ENCODE assay signal across 22 cellular contexts in genomic region chr3:94311651-94312050, GRCh38.
"Had no signal": no experiment of that assay in that cellular context is flagged by ENCODE, and none has a peak within 500 bp of the region (broad histone marks: within the 10 kb centered on the region; RNA-seq: fewer than 3 reads in every experiment).

No MANE protein-coding gene starts in this region.

- H2AFZ ChIP-seq: neural progenitor cell had no signal

- H3K4me3 ChIP-seq: gastrocnemius medialis, heart left ventricle, left lung, neural progenitor cell, prostate gland, right atrium auricular region, spleen, thoracic aorta, tibial nerve, upper lobe of left lung had no signal

- H3K27me3 Mint-ChIP-seq: effector memory CD8-positive, alpha-beta T cell; stimulated activated memory B cell treated with anti-CD40 and anti-IgM and Interleukin-4, amounts not matched to agents 10 μg/mL and 1 μg/mL and 100 μg/mL, for 72 hours had no signal

- H3K36me3 Mint-ChIP-seq: naive thymus-derived CD8-positive, alpha-beta T cell; neural progenitor cell; stimulated activated memory B cell treated with anti-CD40 and anti-IgM and Interleukin-4, amounts not matched to agents 10 μg/mL and 1 μg/mL and 100 μg/mL, for 72 hours had no signal

- H3K9ac ChIP-seq: neural progenitor cell had no signal

- H3K27me3 ChIP-seq: gastrocnemius medialis, heart left ventricle, left lung, neural progenitor cell, right atrium auricular region, spleen, tibial nerve, upper lobe of left lung had no signal

- H3K4me2 ChIP-seq: neural progenitor cell had no signal

- H3K27ac ChIP-seq: gastrocnemius medialis, left lung, neural progenitor cell, prostate gland, right atrium auricular region, spleen, thoracic aorta, upper lobe of left lung had no signal

- H3K27ac Mint-ChIP-seq: effector memory CD8-positive, alpha-beta T cell; naive thymus-derived CD8-positive, alpha-beta T cell; neural progenitor cell; stimulated activated memory B cell treated with anti-CD40 and anti-IgM and Interleukin-4, amounts not matched to agents 10 μg/mL and 1 μg/mL and 100 μg/mL, for 72 hours had no signal

- H3K4me3 Mint-ChIP-seq: effector memory CD8-positive, alpha-beta T cell; naive thymus-derived CD8-positive, alpha-beta T cell; neural progenitor cell; stimulated activated memory B cell treated with anti-CD40 and anti-IgM and Interleukin-4, amounts not matched to agents 10 μg/mL and 1 μg/mL and 100 μg/mL, for 72 hours had no signal

- H3K36me3 ChIP-seq: gastrocnemius medialis, heart left ventricle, left lung, neural progenitor cell, prostate gland, right atrium auricular region, spleen, thoracic aorta, tibial nerve, upper lobe of left lung had no signal

- H3K4me1 ChIP-seq: gastrocnemius medialis, heart left ventricle, left lung, neural progenitor cell, prostate gland, right atrium auricular region, spleen, upper lobe of left lung had no signal

- H3K4me1 Mint-ChIP-seq: naive thymus-derived CD8-positive, alpha-beta T cell; neural progenitor cell; stimulated activated memory B cell treated with anti-CD40 and anti-IgM and Interleukin-4, amounts not matched to agents 10 μg/mL and 1 μg/mL and 100 μg/mL, for 72 hours had no signal

- H3K9me3 ChIP-seq: gastrocnemius medialis, heart left ventricle, left lung, prostate gland, right atrium auricular region, spleen, thoracic aorta, tibial nerve, upper lobe of left lung had no signal

- H3K9me3 Mint-ChIP-seq: neural progenitor cell; stimulated activated memory B cell treated with anti-CD40 and anti-IgM and Interleukin-4, amounts not matched to agents 10 μg/mL and 1 μg/mL and 100 μg/mL, for 72 hours had no signal

- ATAC-seq: effector memory CD8-positive, alpha-beta T cell; gastrocnemius medialis; heart left ventricle; left cardiac atrium; left lung; naive thymus-derived CD8-positive, alpha-beta T cell; sciatic nerve; stimulated activated memory B cell treated with anti-CD40 and anti-IgM and Interleukin-4, amounts not matched to agents 10 μg/mL and 1 μg/mL and 100 μg/mL, for 72 hours; stimulated activated naive CD8-positive, alpha-beta T cell treated with anti-CD3 and anti-CD28 coated beads, Interleukin-15, Interleukin-2, amounts not matched to agents 100 U/mL and 50 U/mL, for 24 hours had no signal

- DNase-seq: cerebellar nuclear complex; cortex of kidney; effector memory CD8-positive, alpha-beta T cell; gastrocnemius medialis; heart left ventricle; hippocampal formation; left cardiac atrium; left lung; mesendoderm; naive thymus-derived CD8-positive, alpha-beta T cell; spleen; stimulated activated CD4-positive, alpha-beta T cell treated with anti-CD3 and anti-CD28 coated beads, Interleukin-4, amount 100 ng/mL, for 4 hours; stimulated activated naive CD8-positive, alpha-beta T cell treated with anti-CD3 and anti-CD28 coated beads, Interleukin-15, Interleukin-2, amounts not matched to agents 100 U/mL and 50 U/mL, for 24 hours; substantia nigra; upper lobe of left lung had no signal
